20 cellular contexts compared by ENCODE assay signal in genomic region chr3:15458212-15458780, GRCh38.
"Had no signal": no experiment of that assay in that cellular context is flagged by ENCODE, and none has a peak within 500 bp of the region (broad histone marks: within the 10 kb centered on the region; RNA-seq: fewer than 3 reads in every experiment).

No MANE protein-coding gene starts in this region.

- H3K27me3 ChIP-seq: brain microvascular endothelial cell, hepatocyte, ovary, sigmoid colon had no signal

- H3K27ac Mint-ChIP-seq: activated naive CD8-positive, alpha-beta T cell; activated T-cell treated with anti-CD3 and anti-CD28 coated beads, Interleukin-2, amount 50 U/mL, for 24 hours; dendritic cell treated with granulocyte-macrophage colony-stimulating factor and Interleukin-4, amounts not matched to agents 40 ng/mL and 50 ng/mL, for 4 days; stimulated activated naive CD8-positive, alpha-beta T cell treated with anti-CD3 and anti-CD28 coated beads, Interleukin-15, Interleukin-2, amounts not matched to agents 100 ng/mL and 50 ng/mL, for 24 hours; WTC11 had no signal

- H3K79me2 ChIP-seq: hepatocyte had no signal

- H3K36me3 ChIP-seq: brain microvascular endothelial cell, ovary had no signal

- H3K9me3 Mint-ChIP-seq: activated T-cell treated with anti-CD3 and anti-CD28 coated beads, Interleukin-2, amount 50 U/mL, for 24 hours; dendritic cell treated with granulocyte-macrophage colony-stimulating factor and Interleukin-4, amounts not matched to agents 40 ng/mL and 50 ng/mL, for 4 days; effector memory CD8-positive, alpha-beta T cell; neural crest cell; stimulated activated naive CD8-positive, alpha-beta T cell treated with anti-CD3 and anti-CD28 coated beads, Interleukin-15, Interleukin-2, amounts not matched to agents 100 ng/mL and 50 ng/mL, for 24 hours had no signal

- H3K27ac ChIP-seq: brain microvascular endothelial cell, epithelial cell of prostate, hepatocyte, ovary, sigmoid colon had no signal

- ATAC-seq: effector memory CD8-positive, alpha-beta T cell; WTC11 had no signal

- DNase-seq: activated CD4-positive, alpha-beta T cell treated with anti-CD3 and anti-CD28 coated beads for 48 hours; activated effector memory CD4-positive, alpha-beta T cell treated with Interleukin-2 at 50 U/mL for 16 hours; activated T-cell treated with anti-CD3 and anti-CD28 coated beads, Interleukin-2, amount 50 U/mL, for 24 hours; amygdala; brain microvascular endothelial cell; cerebellar nuclear complex; effector memory CD8-positive, alpha-beta T cell; kidney; ovary; sigmoid colon; stimulated activated CD4-positive, alpha-beta T cell treated with anti-CD3 and anti-CD28 coated beads, Interleukin-12 subunit alpha, Interleukin-12 subunit beta, amount 100 ng/mL, for 4 hours; stimulated activated CD4-positive, alpha-beta T cell treated with anti-CD3 and anti-CD28 coated beads, Interleukin-2, amount 100 ng/mL, for 48 hours; T1000 had no signal

- H3K4me1 Mint-ChIP-seq: neural crest cell, WTC11 had no signal

- H3K4me2 ChIP-seq: hepatocyte had no signal

- H3K4me1 ChIP-seq: sigmoid colon had no signal

- H2AFZ ChIP-seq: hepatocyte had no signal

- H3K4me3 ChIP-seq: hepatocyte, ovary, sigmoid colon had no signal

- H3K27me3 Mint-ChIP-seq: activated naive CD8-positive, alpha-beta T cell; activated T-cell treated with anti-CD3 and anti-CD28 coated beads, Interleukin-2, amount 50 U/mL, for 24 hours; dendritic cell treated with granulocyte-macrophage colony-stimulating factor and Interleukin-4, amounts not matched to agents 40 ng/mL and 50 ng/mL, for 4 days; effector memory CD8-positive, alpha-beta T cell; stimulated activated naive CD8-positive, alpha-beta T cell treated with anti-CD3 and anti-CD28 coated beads, Interleukin-15, Interleukin-2, amounts not matched to agents 100 ng/mL and 50 ng/mL, for 24 hours had no signal

- H3K4me3 Mint-ChIP-seq: activated naive CD8-positive, alpha-beta T cell; activated T-cell treated with anti-CD3 and anti-CD28 coated beads, Interleukin-2, amount 50 U/mL, for 24 hours; dendritic cell treated with granulocyte-macrophage colony-stimulating factor and Interleukin-4, amounts not matched to agents 40 ng/mL and 50 ng/mL, for 4 days; effector memory CD8-positive, alpha-beta T cell; neural crest cell; stimulated activated naive CD8-positive, alpha-beta T cell treated with anti-CD3 and anti-CD28 coated beads, Interleukin-15, Interleukin-2, amounts not matched to agents 100 ng/mL and 50 ng/mL, for 24 hours; WTC11 had no signal

- H3K36me3 Mint-ChIP-seq: WTC11 had no signal

- FAIRE-seq: kidney had no signal

- H3K9me3 ChIP-seq: ovary, sigmoid colon had no signal
